ENCODE assay signal across 8 cellular contexts in the genomic region with DNA sequence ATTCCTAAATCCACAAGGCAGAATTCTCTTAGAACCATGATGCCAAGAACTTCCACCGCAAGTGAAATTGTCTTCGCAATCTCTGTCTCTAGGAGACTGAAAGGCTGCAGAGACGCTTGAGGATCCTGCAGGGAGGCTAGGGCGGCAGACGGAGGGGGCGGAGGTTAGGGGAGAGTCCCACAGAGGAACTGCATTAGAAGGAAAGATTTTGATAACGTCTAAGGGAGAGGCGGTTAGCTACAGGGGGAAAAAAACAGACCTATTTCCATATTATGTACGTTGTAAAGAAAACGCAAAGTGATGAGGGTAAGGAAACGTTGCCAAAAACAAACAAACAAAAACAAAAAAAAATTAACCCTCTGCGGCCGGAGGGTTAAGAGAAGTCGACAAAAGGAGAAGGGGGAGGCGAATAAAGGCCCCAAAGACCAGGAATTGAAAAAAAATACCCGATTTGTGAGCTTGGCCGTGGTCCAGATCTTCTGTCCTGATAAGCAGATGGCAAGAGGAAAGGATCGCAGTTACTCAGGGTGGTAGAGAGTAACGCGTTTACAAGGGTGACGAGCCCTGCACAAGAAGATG. TPM values are rescaled to one million over a fixed set of nuclear protein-coding genes. Genes with fewer than 3 reads are reported as not detected.
A peak's percentile ranks its signal among the peaks of the same experiment; 100 is the strongest.
DNase-seq lines count a peak whose midpoint lies in the region; ATAC-seq and TF ChIP-seq lines count a peak whose summit lies in the region.

No MANE protein-coding gene starts in this region.

- H3K27ac Mint-ChIP-seq in activated B cell treated with CpG ODN at 0.5 μM for 24 hours: no peak overlapping the region
- H3K27ac Mint-ChIP-seq in central memory CD8-positive, alpha-beta T cell (ENCODE audit: low read depth): no peak overlapping the region

- peaks cover 13% of the 10 kb centered on the region for H3K36me3 Mint-ChIP-seq in activated B cell treated with CpG ODN at 0.5 μM for 24 hours (ENCODE audit: low read depth)
- peaks cover 11% of the 10 kb centered on the region for H3K36me3 Mint-ChIP-seq in central memory CD8-positive, alpha-beta T cell (ENCODE audit: insufficient read depth)

- CTCF ChIA-PET in activated B cell treated with CpG ODN at 0.5 μM for 24 hours (lab: Charles Lee): interaction anchor here (1.6 to 2.2 kb wide), 2 partner anchors 65 to 292 kb away, joined by 5 to 10 read pairs; a partner anchor contains a TSS

- no peaks in the 10 kb centered on the region for H3K27me3 Mint-ChIP-seq in activated B cell treated with CpG ODN at 0.5 μM for 24 hours
- no peaks in the 10 kb centered on the region for H3K27me3 Mint-ChIP-seq in central memory CD8-positive, alpha-beta T cell

- TF ChIP-seq CTCF in activated B cell treated with CpG ODN at 0.5 μM for 24 hours (IDR thresholded peaks at IDR 0.05): no peak

- POLR2A ChIA-PET in activated B cell treated with CpG ODN at 0.5 μM for 24 hours (lab: Charles Lee): interaction anchor here (0.6 to 4.2 kb wide), 12 partner anchors 12 to 292 kb away, joined by 3 to 64 read pairs (median 4); a partner anchor contains a TSS

- H3K4me3 Mint-ChIP-seq in activated B cell treated with CpG ODN at 0.5 μM for 24 hours: no peak overlapping the region
- H3K4me3 Mint-ChIP-seq in central memory CD8-positive, alpha-beta T cell: no peak overlapping the region

- peak; percentile 21 for ATAC-seq in HG02678 (IDR thresholded peaks at IDR 0.05; ENCODE audit: unreplicated experiment)
- peak; percentile 36 for ATAC-seq in activated B cell treated with CpG ODN at 0.5 μM for 24 hours (ENCODE audit: low read depth)
- peak; percentile 54 for ATAC-seq in central memory CD8-positive, alpha-beta T cell (replicated peaks; ENCODE audit: extremely low read depth, poor library complexity, severe bottlenecking)

- peak; percentile 37 for DNase-seq in NCI-H1436 (lab: John Stamatoyannopoulos, UW)
- DNase-seq in NCI-H1436 treated with DMSO at 0.1 percent for 48 hours (lab: John Stamatoyannopoulos, UW): no peak
- DNase-seq in NCI-H128 (lab: John Stamatoyannopoulos, UW; ENCODE audit: unreplicated experiment): peak; percentile 15
- DNase-seq in activated B cell treated with CpG ODN at 0.5 μM for 24 hours: peak; percentile 24
- DNase-seq in central memory CD8-positive, alpha-beta T cell (ENCODE audit: low spot score in 2 of 2): peak; percentile 33 to 51
- peak; percentile 48 for DNase-seq in kidney glomerular epithelial cell (lab: John Stamatoyannopoulos, UW)
- peak; percentile 63 for DNase-seq in stimulated activated CD4-positive, alpha-beta T cell treated with anti-CD3 and anti-CD28 coated beads, Interleukin-1b, Interleukin-23, amount 100 ng/mL, for 48 hours

- H3K4me1 Mint-ChIP-seq in activated B cell treated with CpG ODN at 0.5 μM for 24 hours: peaks cover 54% of the 10 kb centered on the region
- H3K4me1 Mint-ChIP-seq in central memory CD8-positive, alpha-beta T cell: peaks cover 41% of the 10 kb centered on the region

- H3K9me3 Mint-ChIP-seq in activated B cell treated with CpG ODN at 0.5 μM for 24 hours: peaks cover 12% of the 10 kb centered on the region
- peaks cover 7% of the 10 kb centered on the region for H3K9me3 Mint-ChIP-seq in central memory CD8-positive, alpha-beta T cell

- intact Hi-C loops in activated B cell treated with CpG ODN at 0.5 μM for 24 hours (cut with micrococcal nuclease): loop anchor here (1.0 to 5.0 kb wide), 3 partner anchors 11 to 306 kb away; a partner anchor contains a TSS

RNA-seq across cellular contexts. Expression of a gene that starts 0.5 kb away (rescaled TPM):
- 18.1 and 25.3 TPM in 2 replicates for total RNA-seq in activated B cell treated with CpG ODN at 0.5 μM for 24 hours

RNA-seq across cellular contexts. Expression of a gene that starts 0.8 kb away (rescaled TPM):
- 12.7 and 16.9 TPM in 2 replicates for total RNA-seq in activated B cell treated with CpG ODN at 0.5 μM for 24 hours
